ENCODE assay signal across 6 cellular contexts in the genomic region with DNA sequence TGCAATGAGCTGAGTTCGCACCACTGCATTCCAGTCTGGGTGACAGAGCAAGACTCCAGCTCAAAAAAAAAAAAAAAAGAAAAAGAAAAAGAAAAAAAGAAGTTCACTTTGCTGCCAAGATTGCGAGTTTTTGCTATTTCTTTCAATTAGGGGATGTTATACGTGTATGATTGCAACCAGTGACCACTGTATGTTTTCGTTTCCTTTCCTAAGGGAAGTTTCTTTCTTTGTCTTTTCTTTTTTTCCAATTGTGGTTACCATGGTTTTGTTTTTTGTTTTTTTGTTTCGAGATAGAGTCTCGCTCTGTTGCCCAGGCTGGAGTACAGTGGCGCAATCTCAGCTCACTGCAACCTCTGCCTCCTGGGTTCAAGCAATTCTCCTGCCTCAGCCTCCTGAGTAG. TPM values are rescaled to one million over a fixed set of nuclear protein-coding genes. Genes with fewer than 3 reads are reported as not detected.
DNase-seq lines count a peak whose midpoint lies in the region; ATAC-seq and TF ChIP-seq lines count a peak whose summit lies in the region.
"Not testable (repeated sequence)": the region's sequence is repeated elsewhere in the genome, so short reads cannot be mapped to it uniquely, and the experiment has no call there.

No MANE protein-coding gene starts in this region.

- not testable (repeated sequence) for H3K18ac ChIP-seq in trophoblast cell (ENCODE audit: low read length)

- H3K4me1 ChIP-seq in BLaER1; RWPE2 (ENCODE audit: insufficient read depth, poor library complexity, severe bottlenecking); trophoblast cell (ENCODE audit: control insufficient read depth in 1 of 2, insufficient read depth in 2 of 2, low read length in 2 of 2): not testable (repeated sequence)

- not testable (repeated sequence) for H3K23ac ChIP-seq in trophoblast cell (ENCODE audit: low read length)

- no CpG with 5 or more reads among the region's 7 CpGs for WGBS in trophoblast cell (ENCODE audit: extremely low coverage, insufficient coverage, insufficient read length)

- not testable (repeated sequence) for H3K27me3 ChIP-seq in BLaER1; RWPE2 (ENCODE audit: insufficient read depth, poor library complexity, severe bottlenecking); trophoblast cell (ENCODE audit: insufficient read depth, low read length)

- not testable (repeated sequence) for H3K14ac ChIP-seq in trophoblast cell (ENCODE audit: low read length)

- H2BK5ac ChIP-seq in trophoblast cell (ENCODE audit: low read depth, low read length, poor library complexity), result not testable (repeated sequence)

- not testable (repeated sequence) for H3K27me3 Mint-ChIP-seq in Calu3 (ENCODE audit: unreplicated experiment); dendritic cell treated with granulocyte-macrophage colony-stimulating factor and Interleukin-4, amounts not matched to agents 40 ng/mL and 50 ng/mL, for 4 days

- H3K36me3 Mint-ChIP-seq in Calu3 (ENCODE audit: insufficient read depth, unreplicated experiment), result peaks cover 26% of the 10 kb centered on the region
- H3K36me3 Mint-ChIP-seq in dendritic cell treated with granulocyte-macrophage colony-stimulating factor and Interleukin-4, amounts not matched to agents 40 ng/mL and 50 ng/mL, for 4 days (ENCODE audit: low read depth), result not testable (repeated sequence)

- H2BK120ac ChIP-seq in trophoblast cell (ENCODE audit: insufficient read depth, low read length, poor library complexity), result not testable (repeated sequence)

- BruUV-seq in Calu3 (replicated peaks; lab: Mats Ljungman, UMichigan), result not testable (repeated sequence)

- not testable (repeated sequence) for H2BK12ac ChIP-seq in trophoblast cell (ENCODE audit: low read length)

- H3K27ac ChIP-seq in BLaER1; trophoblast cell (ENCODE audit: low read depth, low read length): not testable (repeated sequence)
- peak overlapping the region; percentile 62 for H3K27ac ChIP-seq in RWPE2 (ENCODE audit: poor library complexity, severe bottlenecking)

- not testable (repeated sequence) for H3K9ac ChIP-seq in BLaER1; trophoblast cell (ENCODE audit: low read length)

- not testable (repeated sequence) for H3K4me3 Mint-ChIP-seq in Calu3 (ENCODE audit: low read depth, unreplicated experiment); dendritic cell treated with granulocyte-macrophage colony-stimulating factor and Interleukin-4, amounts not matched to agents 40 ng/mL and 50 ng/mL, for 4 days

- H4K91ac ChIP-seq in trophoblast cell (ENCODE audit: low read depth, low read length), result not testable (repeated sequence)

- not testable (repeated sequence) for TF ChIP-seq CTCF in Calu3 (IDR thresholded peaks at IDR 0.05; ENCODE audit: unreplicated experiment); RWPE2 (IDR thresholded peaks at IDR 0.05; ENCODE audit: poor library complexity, severe bottlenecking)

- H2AFZ ChIP-seq in trophoblast cell (ENCODE audit: insufficient read depth, low read length, poor library complexity), result not testable (repeated sequence)

- H3K9me3 Mint-ChIP-seq in Calu3 (ENCODE audit: low read depth, unreplicated experiment); dendritic cell treated with granulocyte-macrophage colony-stimulating factor and Interleukin-4, amounts not matched to agents 40 ng/mL and 50 ng/mL, for 4 days: not testable (repeated sequence)

- intact Hi-C loops in Calu3 (cut with micrococcal nuclease; ENCODE audit: unreplicated experiment); dendritic cell treated with granulocyte-macrophage colony-stimulating factor and Interleukin-4, amounts not matched to agents 40 ng/mL and 50 ng/mL, for 4 days (cut with micrococcal nuclease): not testable (repeated sequence)

- not testable (repeated sequence) for H3K79me1 ChIP-seq in trophoblast cell (ENCODE audit: low read length)

- H2AK5ac ChIP-seq in trophoblast cell (ENCODE audit: low read length), result not testable (repeated sequence)

- not testable (repeated sequence) for H4K12ac ChIP-seq in trophoblast cell (ENCODE audit: low read depth, low read length)

- H3K79me2 ChIP-seq in trophoblast cell (ENCODE audit: control insufficient read depth, insufficient read depth, low read length, poor library complexity), result not testable (repeated sequence)

- not testable (repeated sequence) for ATAC-seq in RWPE2 (ENCODE audit: low read depth)

- H3K4me3 ChIP-seq in BLaER1; RWPE2 (ENCODE audit: severe bottlenecking); trophoblast cell (ENCODE audit: low read depth, low read length): not testable (repeated sequence)

- H3K36me3 ChIP-seq in BLaER1, result peaks cover 34% of the 10 kb centered on the region
- H3K36me3 ChIP-seq in RWPE2 (ENCODE audit: low read depth); trophoblast cell (ENCODE audit: control insufficient read depth in 1 of 2, insufficient read depth in 2 of 2, low read length in 2 of 2): not testable (repeated sequence)

- H3K4ac ChIP-seq in trophoblast cell (ENCODE audit: low read depth, low read length), result not testable (repeated sequence)

- H3K4me2 ChIP-seq in BLaER1, result peak overlapping the region; percentile 17; the same call in 1 of the 2 replicates
- not testable (repeated sequence) for H3K4me2 ChIP-seq in trophoblast cell (ENCODE audit: low read length)

- not testable (repeated sequence) for DNase-seq in Calu3; RWPE2 (ENCODE audit: low spot score)
- DNase-seq in MV-4-11 (lab: John Stamatoyannopoulos, UW) (peak; percentile 46), trophoblast cell (peak; percentile 23 to 77)

- peaks cover 24% of the 10 kb centered on the region for H4K20me1 ChIP-seq in BLaER1

- H3K27ac Mint-ChIP-seq in Calu3 (ENCODE audit: unreplicated experiment), result peak overlapping the region; percentile 20
- peak overlapping the region; percentile 47 for H3K27ac Mint-ChIP-seq in dendritic cell treated with granulocyte-macrophage colony-stimulating factor and Interleukin-4, amounts not matched to agents 40 ng/mL and 50 ng/mL, for 4 days

- CTCF ChIA-PET in Calu3 (lab: Charles Lee), result interaction anchor here (0.7 to 1.6 kb wide), 4 partner anchors 13 to 191 kb away, joined by 3 to 4 read pairs (median 4); a partner anchor contains a TSS

- peaks cover 40% of the 10 kb centered on the region for H3K4me1 Mint-ChIP-seq in Calu3 (ENCODE audit: low read depth, unreplicated experiment)
- H3K4me1 Mint-ChIP-seq in dendritic cell treated with granulocyte-macrophage colony-stimulating factor and Interleukin-4, amounts not matched to agents 40 ng/mL and 50 ng/mL, for 4 days (ENCODE audit: low read depth), result not testable (repeated sequence)

- H3K9me3 ChIP-seq in BLaER1; RWPE2 (ENCODE audit: severe bottlenecking); trophoblast cell (ENCODE audit: insufficient read depth, low read depth, low read length): not testable (repeated sequence)

- not testable (repeated sequence) for H4K8ac ChIP-seq in trophoblast cell (ENCODE audit: low read depth, low read length)

RNA-seq across cellular contexts. Expression of a gene that starts 16.2 kb away (rescaled TPM):
- 59.1 and 62.7 TPM in 2 replicates for total RNA-seq in Calu3 (2022)
- polyA plus RNA-seq in trophoblast cell (2013), result 33.7 and 37.1 TPM in 2 replicates

RNA-seq across cellular contexts. Expression of a gene that starts 16.6 kb away (rescaled TPM):
- 1.6 and 3.5 TPM in 2 replicates for total RNA-seq in Calu3 (2022)
- 6.4 and 6.8 TPM in 2 replicates for polyA plus RNA-seq in trophoblast cell (2013)
